In genomic region chr2:146709004-146709403, GRCh38 we compare ENCODE assay signal across 23 cellular contexts.
"Had no signal": no experiment of that assay in that cellular context is flagged by ENCODE, and none has a peak within 500 bp of the region (broad histone marks: within the 10 kb centered on the region; RNA-seq: fewer than 3 reads in every experiment).

No MANE protein-coding gene starts in this region.

- DNase-seq: colonic mucosa; cortex of kidney; dermis blood vessel endothelial cell; dorsolateral prefrontal cortex; effector CD4-positive, alpha-beta T cell; effector CD8-positive, alpha-beta T cell; effector memory CD4-positive, alpha-beta T cell; effector memory CD8-positive, alpha-beta T cell; endodermal cell; erythroblast; esophagus squamous epithelium; foreskin fibroblast; foreskin keratinocyte; foreskin melanocyte; gastrocnemius medialis; glutamatergic neuron; head of caudate nucleus; heart left ventricle; heart right ventricle had no signal

- ATAC-seq: effector memory CD8-positive, alpha-beta T cell; esophagus mucosa; foreskin keratinocyte; gastrocnemius medialis; gastroesophageal sphincter; heart left ventricle; heart right ventricle had no signal

- H3K4me1 ChIP-seq: colonic mucosa, esophagus muscularis mucosa, esophagus squamous epithelium, foreskin keratinocyte, gastrocnemius medialis, gastroesophageal sphincter, heart left ventricle, heart right ventricle had no signal

- H3K27me3 ChIP-seq: colonic mucosa, dorsolateral prefrontal cortex, esophagus muscularis mucosa, esophagus squamous epithelium, foreskin keratinocyte, gastrocnemius medialis, gastroesophageal sphincter, heart left ventricle, heart right ventricle had no signal

- H3K9me3 ChIP-seq: colonic mucosa, gastrocnemius medialis had no signal

- H3K4me3 ChIP-seq: colonic mucosa, coronary artery, dorsolateral prefrontal cortex, esophagus muscularis mucosa, esophagus squamous epithelium, gastrocnemius medialis, gastroesophageal sphincter, heart left ventricle, heart right ventricle had no signal

- H3K36me3 ChIP-seq: colonic mucosa, esophagus muscularis mucosa, esophagus squamous epithelium, gastrocnemius medialis, gastroesophageal sphincter, heart left ventricle, heart right ventricle had no signal
